31 cellular contexts compared by ENCODE assay signal in the genomic region with DNA sequence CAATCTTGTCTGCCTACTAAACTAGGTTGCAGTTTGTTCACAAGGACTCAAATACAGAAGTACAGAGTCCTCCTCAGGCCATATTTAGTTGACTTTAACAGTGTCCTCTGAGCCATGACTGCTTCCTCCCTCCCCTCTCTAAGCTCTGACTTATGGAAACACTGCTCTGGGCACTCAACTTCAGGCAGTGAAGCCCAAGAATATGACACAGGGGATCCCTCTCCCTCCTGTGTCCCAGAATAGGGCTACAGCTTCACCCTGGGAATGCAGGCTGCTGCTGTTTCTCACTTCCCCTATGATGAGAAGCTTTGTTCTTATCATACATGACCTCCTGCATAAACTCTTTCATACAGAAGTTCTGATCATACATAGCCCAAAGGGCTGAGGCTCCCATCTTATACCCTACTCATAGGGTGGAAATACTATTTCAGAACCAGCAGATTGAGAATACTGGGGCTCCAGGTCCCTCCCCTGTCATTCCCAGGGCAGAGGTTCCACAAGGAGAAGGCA.
DNase-seq lines count a peak whose midpoint lies in the region; ATAC-seq, FAIRE-seq and TF ChIP-seq lines count a peak whose summit lies in the region.
"Had no signal": no experiment of that assay in that cellular context is flagged by ENCODE, and none has a peak within 500 bp of the region (broad histone marks: within the 10 kb centered on the region; RNA-seq: fewer than 3 reads in every experiment).

No MANE protein-coding gene starts in this region.

- no peak overlapping the region for H3K4me3 Mint-ChIP-seq in activated CD4-positive, alpha-beta T cell treated with anti-CD3 and anti-CD28 coated beads, Interleukin-2, amount 10 ng/mL, durations not matched to agents 7 days and 5 days
- H3K4me3 Mint-ChIP-seq: activated naive CD4-positive, alpha-beta T cell treated with anti-CD3 and anti-CD28 coated beads, Interleukin-2, amount 50 U/mL, for 24 hours; activated T-helper 1 cell treated with anti-CD3 and anti-CD28 coated beads, Interleukin-12 subunit alpha, Interleukin-12 subunit beta, Interleukin-2, Interleukin-4 antibody, amounts not matched to agents 30 ng/mL and 10 ng/mL and 1 ng/mL, durations not matched to agents 14 hours and 24 hours and 36 hours; endodermal cell; nephron progenitor cell had no signal

- ATAC-seq in GM18499 (IDR thresholded peaks at IDR 0.05; ENCODE audit: insufficient read depth, unreplicated experiment) (peak; percentile 60), HG02852 (IDR thresholded peaks at IDR 0.05; ENCODE audit: unreplicated experiment) (peak; percentile 45), upper lobe of right lung (peak; percentile 45), HG03520 (IDR thresholded peaks at IDR 0.05; ENCODE audit: unreplicated experiment) (no peak)

- no peak overlapping the region for H3K27ac ChIP-seq in upper lobe of right lung
- H3K27ac ChIP-seq: esophagus muscularis mucosa, left ventricle myocardium inferior, pancreas, right atrium auricular region, RWPE1, thoracic aorta, WERI-Rb-1 had no signal

- POLR2A ChIA-PET in activated CD4-positive, alpha-beta T cell treated with anti-CD3 and anti-CD28 coated beads, Interleukin-2, amount 10 ng/mL, durations not matched to agents 7 days and 5 days (lab: Charles Lee) = interaction anchor here (0.6 kb wide), 1 partner anchor 90 kb away, joined by 3 read pairs; no protein-coding TSS in a partner anchor

- no peaks in the 10 kb centered on the region for H3K4me1 Mint-ChIP-seq in activated CD4-positive, alpha-beta T cell treated with anti-CD3 and anti-CD28 coated beads, Interleukin-2, amount 10 ng/mL, durations not matched to agents 7 days and 5 days
- H3K4me1 Mint-ChIP-seq: activated naive CD4-positive, alpha-beta T cell treated with anti-CD3 and anti-CD28 coated beads, Interleukin-2, amount 50 U/mL, for 24 hours had no signal

- DNase-seq in bronchial epithelial cell (ENCODE audit: low read depth) (no peak), upper lobe of right lung (no peak), DMS 273 (lab: John Stamatoyannopoulos, UW; ENCODE audit: unreplicated experiment) (no peak)
- DNase-seq in activated CD4-positive, alpha-beta T cell treated with anti-CD3 and anti-CD28 coated beads, Interleukin-2, amount 10 ng/mL, durations not matched to agents 7 days and 5 days = no peak
- DNase-seq: anterior cingulate cortex; cortex of kidney; DMS79 treated with DMSO at 0.1 percent for 48 hours; endodermal cell; foreskin melanocyte; hypothalamus; IMR-90; left ventricle myocardium inferior; NCI-H1105 treated with DMSO at 0.1 percent for 48 hours; NCI-H226; NCI-H748 treated with DMSO at 0.1 percent for 48 hours; nephron progenitor cell; pancreas; SK-N-SH; stimulated activated CD4-positive, alpha-beta T cell treated with anti-CD3 and anti-CD28 coated beads, Interleukin-4, amount 100 ng/mL, for 1 hour; stimulated activated naive CD4-positive, alpha-beta T cell; WERI-Rb-1 had no signal

- H3K27me3 ChIP-seq in bronchial epithelial cell (ENCODE audit: control insufficient read depth, insufficient read depth, low read length) = peaks cover 2% of the 10 kb centered on the region
- no peaks in the 10 kb centered on the region for H3K27me3 ChIP-seq in upper lobe of right lung
- H3K27me3 ChIP-seq: esophagus muscularis mucosa, pancreas, right atrium auricular region had no signal

- H3K27me3 Mint-ChIP-seq in activated CD4-positive, alpha-beta T cell treated with anti-CD3 and anti-CD28 coated beads, Interleukin-2, amount 10 ng/mL, durations not matched to agents 7 days and 5 days = peaks cover 15% of the 10 kb centered on the region

- H3K9me3 Mint-ChIP-seq in activated CD4-positive, alpha-beta T cell treated with anti-CD3 and anti-CD28 coated beads, Interleukin-2, amount 10 ng/mL, durations not matched to agents 7 days and 5 days = peaks cover 18% of the 10 kb centered on the region

- TF ChIP-seq CTCF in bronchial epithelial cell (IDR thresholded peaks at IDR 0.05; ENCODE audit: insufficient read depth, low read length, severe bottlenecking) = no peak
- no peak for TF ChIP-seq CTCF in upper lobe of right lung (IDR thresholded peaks at IDR 0.05)

- no peaks in the 10 kb centered on the region for H3K36me3 ChIP-seq in bronchial epithelial cell (ENCODE audit: control insufficient read depth, insufficient read depth, low read length)
- no peaks in the 10 kb centered on the region for H3K36me3 ChIP-seq in upper lobe of right lung
- H3K36me3 ChIP-seq: esophagus muscularis mucosa, left ventricle myocardium inferior, pancreas, right atrium auricular region, thoracic aorta, WERI-Rb-1 had no signal

- H3K4me1 ChIP-seq in upper lobe of right lung = no peaks in the 10 kb centered on the region
- H3K4me1 ChIP-seq: pancreas, right atrium auricular region had no signal

- intact Hi-C loops in upper lobe of right lung (cut with DNase I) = no loop called here

- CTCF ChIA-PET in activated CD4-positive, alpha-beta T cell treated with anti-CD3 and anti-CD28 coated beads, Interleukin-2, amount 10 ng/mL, durations not matched to agents 7 days and 5 days (lab: Charles Lee) = no interaction called here

- H3K9me3 ChIP-seq in upper lobe of right lung = no peaks in the 10 kb centered on the region
- H3K9me3 ChIP-seq: esophagus muscularis mucosa, pancreas, right atrium auricular region, thoracic aorta had no signal

- FAIRE-seq in bronchial epithelial cell (lab: Jason Lieb, UNC) = peak; percentile 50
- FAIRE-seq: H54, pancreas had no signal

- no peak overlapping the region for H3K27ac Mint-ChIP-seq in activated CD4-positive, alpha-beta T cell treated with anti-CD3 and anti-CD28 coated beads, Interleukin-2, amount 10 ng/mL, durations not matched to agents 7 days and 5 days
- H3K27ac Mint-ChIP-seq: activated naive CD4-positive, alpha-beta T cell treated with anti-CD3 and anti-CD28 coated beads, Interleukin-2, amount 50 U/mL, for 24 hours; activated T-helper 1 cell treated with anti-CD3 and anti-CD28 coated beads, Interleukin-12 subunit alpha, Interleukin-12 subunit beta, Interleukin-2, Interleukin-4 antibody, amounts not matched to agents 30 ng/mL and 10 ng/mL and 1 ng/mL, durations not matched to agents 14 hours and 24 hours and 36 hours; endodermal cell; nephron progenitor cell had no signal

- H3K4me3 ChIP-seq in bronchial epithelial cell (ENCODE audit: low read depth, low read length) (no peak overlapping the region), upper lobe of right lung (no peak overlapping the region)
- H3K4me3 ChIP-seq: esophagus muscularis mucosa, left ventricle myocardium inferior, pancreas, right atrium auricular region, thoracic aorta had no signal

- no peaks in the 10 kb centered on the region for H3K36me3 Mint-ChIP-seq in activated CD4-positive, alpha-beta T cell treated with anti-CD3 and anti-CD28 coated beads, Interleukin-2, amount 10 ng/mL, durations not matched to agents 7 days and 5 days (ENCODE audit: low read depth)
- H3K36me3 Mint-ChIP-seq: activated naive CD4-positive, alpha-beta T cell treated with anti-CD3 and anti-CD28 coated beads, Interleukin-2, amount 50 U/mL, for 24 hours had no signal
